ENCODE assay signal across 11 cellular contexts in genomic region chr17:51257150-51258081, GRCh38. TPM values are rescaled to one million over a fixed set of nuclear protein-coding genes. Genes with fewer than 3 reads are reported as not detected.
DNase-seq lines count a peak whose midpoint lies in the region; ATAC-seq, FAIRE-seq and TF ChIP-seq lines count a peak whose summit lies in the region.
"Had no signal": no experiment of that assay in that cellular context is flagged by ENCODE, and none has a peak within 500 bp of the region (broad histone marks: within the 10 kb centered on the region; RNA-seq: fewer than 3 reads in every experiment).

No MANE protein-coding gene starts in this region.

- peaks cover 57% of the 10 kb centered on the region for H3K4me1 Mint-ChIP-seq in activated CD4-positive, alpha-beta T cell treated with anti-CD3 and anti-CD28 coated beads, Interleukin-2, amount 10 ng/mL, durations not matched to agents 7 days and 5 days
- H3K4me1 Mint-ChIP-seq in activated CD8-positive, alpha-beta T cell treated with anti-CD3 and anti-CD28 coated beads, Interleukin-2, amount 10 ng/mL, durations not matched to agents 7 days and 5 days (ENCODE audit: low read depth) = peaks cover 52% of the 10 kb centered on the region

- POLR2A ChIA-PET in activated CD4-positive, alpha-beta T cell treated with anti-CD3 and anti-CD28 coated beads, Interleukin-2, amount 10 ng/mL, durations not matched to agents 7 days and 5 days (lab: Charles Lee) = no interaction called here
- POLR2A ChIA-PET in activated CD8-positive, alpha-beta T cell treated with anti-CD3 and anti-CD28 coated beads, Interleukin-2, amount 10 ng/mL, durations not matched to agents 7 days and 5 days (lab: Charles Lee) = interaction anchor here (1.6 kb wide), 1 partner anchor 35 kb away, joined by 3 read pairs; no protein-coding TSS in a partner anchor

- no peaks in the 10 kb centered on the region for H3K9me3 ChIP-seq in NT2/D1 (ENCODE audit: insufficient read depth, low read length)
- H3K9me3 ChIP-seq in psoas muscle = no peaks in the 10 kb centered on the region
- H3K9me3 ChIP-seq in pancreas = no peaks in the 10 kb centered on the region
- H3K9me3 ChIP-seq: heart right ventricle had no signal

- H3K4me3 ChIP-seq in NT2/D1 (ENCODE audit: insufficient read length, low read depth) (peak overlapping the region; percentile 96), psoas muscle (peak overlapping the region; percentile 99), pancreas (no peak overlapping the region)

- H3K27me3 ChIP-seq in NT2/D1 (ENCODE audit: insufficient read depth, insufficient read length) = no peaks in the 10 kb centered on the region
- H3K27me3 ChIP-seq in psoas muscle (ENCODE audit: insufficient read depth in 3 of 3, low read length in 2 of 3) = no peaks in the 10 kb centered on the region
- H3K27me3 ChIP-seq in pancreas = no peaks in the 10 kb centered on the region
- H3K27me3 ChIP-seq: heart right ventricle had no signal

- H3K36me3 ChIP-seq in NT2/D1 (ENCODE audit: insufficient read depth, insufficient read length, low read length) (peaks cover 66% of the 10 kb centered on the region), psoas muscle (ENCODE audit: insufficient read depth in 1 of 2, low read depth in 1 of 2) (peaks cover 0 to 52% of the 10 kb centered on the region in 2 donors), pancreas (no peaks in the 10 kb centered on the region)

- H3K4me3 Mint-ChIP-seq in activated CD4-positive, alpha-beta T cell treated with anti-CD3 and anti-CD28 coated beads, Interleukin-2, amount 10 ng/mL, durations not matched to agents 7 days and 5 days = peak overlapping the region; percentile 84
- H3K4me3 Mint-ChIP-seq in activated CD8-positive, alpha-beta T cell treated with anti-CD3 and anti-CD28 coated beads, Interleukin-2, amount 10 ng/mL, durations not matched to agents 7 days and 5 days = no peak overlapping the region

- H3K9me3 Mint-ChIP-seq in activated CD4-positive, alpha-beta T cell treated with anti-CD3 and anti-CD28 coated beads, Interleukin-2, amount 10 ng/mL, durations not matched to agents 7 days and 5 days = no peaks in the 10 kb centered on the region
- H3K9me3 Mint-ChIP-seq in activated CD8-positive, alpha-beta T cell treated with anti-CD3 and anti-CD28 coated beads, Interleukin-2, amount 10 ng/mL, durations not matched to agents 7 days and 5 days (ENCODE audit: insufficient read depth) = no peaks in the 10 kb centered on the region

- no peak for ATAC-seq in psoas muscle
- ATAC-seq in pancreas = no peak
- ATAC-seq in activated CD8-positive, alpha-beta T cell treated with anti-CD3 and anti-CD28 coated beads, Interleukin-2, amount 10 ng/mL, durations not matched to agents 7 days and 5 days = no peak
- ATAC-seq: heart right ventricle had no signal

- H3K27ac Mint-ChIP-seq in activated CD4-positive, alpha-beta T cell treated with anti-CD3 and anti-CD28 coated beads, Interleukin-2, amount 10 ng/mL, durations not matched to agents 7 days and 5 days = no peak overlapping the region
- H3K27ac Mint-ChIP-seq in activated CD8-positive, alpha-beta T cell treated with anti-CD3 and anti-CD28 coated beads, Interleukin-2, amount 10 ng/mL, durations not matched to agents 7 days and 5 days = no peak overlapping the region

- no peak overlapping the region for H3K9ac ChIP-seq in NT2/D1 (ENCODE audit: insufficient read length, low read depth)

- 64 to 73% (median 72%) methylated on average over 3 of the region's 3 CpGs for WGBS in psoas muscle, 3 donors
- WGBS in pancreas, 2 donors = 44 to 49% methylated on average over 3 of the region's 3 CpGs

- no peak for TF ChIP-seq CTCF in psoas muscle (IDR thresholded peaks at IDR 0.05)
- no peak for TF ChIP-seq CTCF in pancreas (IDR thresholded peaks at IDR 0.05)

- FAIRE-seq in pancreas (lab: Jason Lieb, UNC) = no peak

- H3K4me1 ChIP-seq in NT2/D1 (ENCODE audit: insufficient read depth, insufficient read length) (no peaks in the 10 kb centered on the region), psoas muscle (peaks cover 36% of the 10 kb centered on the region), pancreas (peaks cover 16 to 45% (median 40%) of the 10 kb centered on the region in 3 donors)

- no peak for DNase-seq in activated CD4-positive, alpha-beta T cell treated with anti-CD3 and anti-CD28 coated beads, Interleukin-2, amount 10 ng/mL, durations not matched to agents 7 days and 5 days
- no peak for DNase-seq in activated CD4-positive, alpha-beta T cell treated with anti-CD3 and anti-CD28 coated beads for 48 hours
- DNase-seq in NT2/D1 (ENCODE audit: low read depth, low spot score) = no peak
- no peak for DNase-seq in epithelial cell of prostate (ENCODE audit: low read depth, low spot score)
- no peak for DNase-seq in psoas muscle
- DNase-seq in pancreas = no peak
- no peak for DNase-seq in activated CD8-positive, alpha-beta T cell treated with anti-CD3 and anti-CD28 coated beads, Interleukin-2, amount 10 ng/mL, durations not matched to agents 7 days and 5 days
- no peak for DNase-seq in kidney glomerular epithelial cell (lab: John Stamatoyannopoulos, UW)
- DNase-seq: activated CD4-positive, alpha-beta T cell treated with anti-CD3 and anti-CD28 coated beads, Interleukin-2, amount 50 U/mL, for 1 hour; heart right ventricle; NCI-H1436 had no signal

- H3K27me3 Mint-ChIP-seq in activated CD4-positive, alpha-beta T cell treated with anti-CD3 and anti-CD28 coated beads, Interleukin-2, amount 10 ng/mL, durations not matched to agents 7 days and 5 days = no peaks in the 10 kb centered on the region
- no peaks in the 10 kb centered on the region for H3K27me3 Mint-ChIP-seq in activated CD8-positive, alpha-beta T cell treated with anti-CD3 and anti-CD28 coated beads, Interleukin-2, amount 10 ng/mL, durations not matched to agents 7 days and 5 days (ENCODE audit: low read depth)

- H3K27ac ChIP-seq in epithelial cell of prostate = peak overlapping the region; percentile 14
- H3K27ac ChIP-seq in psoas muscle = no peak overlapping the region
- no peak overlapping the region for H3K27ac ChIP-seq in pancreas

- CTCF ChIA-PET in activated CD4-positive, alpha-beta T cell treated with anti-CD3 and anti-CD28 coated beads, Interleukin-2, amount 10 ng/mL, durations not matched to agents 7 days and 5 days (lab: Charles Lee) = interaction anchor here (0.6 to 1.3 kb wide), 2 partner anchors 8 to 690 kb away, joined by 3 read pairs; no protein-coding TSS in a partner anchor
- CTCF ChIA-PET in activated CD8-positive, alpha-beta T cell treated with anti-CD3 and anti-CD28 coated beads, Interleukin-2, amount 10 ng/mL, durations not matched to agents 7 days and 5 days (lab: Charles Lee) = interaction anchor here (0.7 to 1.4 kb wide), 3 partner anchors 16 to 104 kb away, joined by 3 to 4 read pairs (median 3); partner anchors contain the start of gene NME1

- H3K36me3 Mint-ChIP-seq in activated CD4-positive, alpha-beta T cell treated with anti-CD3 and anti-CD28 coated beads, Interleukin-2, amount 10 ng/mL, durations not matched to agents 7 days and 5 days (ENCODE audit: low read depth) = peaks cover 32% of the 10 kb centered on the region
- H3K36me3 Mint-ChIP-seq in activated CD8-positive, alpha-beta T cell treated with anti-CD3 and anti-CD28 coated beads, Interleukin-2, amount 10 ng/mL, durations not matched to agents 7 days and 5 days (ENCODE audit: low read depth) = peaks cover 42% of the 10 kb centered on the region

- intact Hi-C loops in psoas muscle (cut with DNase I) (no loop called here), pancreas (cut with DNase I) (no loop called here)

RNA-seq across cellular contexts. Expression of gene MBTD1, which starts 2.4 kb away (rescaled TPM):
- total RNA-seq in activated CD4-positive, alpha-beta T cell treated with anti-CD3 and anti-CD28 coated beads, Interleukin-2, amount 10 ng/mL, durations not matched to agents 7 days and 5 days = 10 to 100 TPM; 13.8 to 14.5 TPM
- total RNA-seq in psoas muscle = 1 to 10 TPM; 5.1 to 6.6 (median 5.7) TPM
- polyA plus RNA-seq in psoas muscle = 1 to 10 TPM; 2.7 to 7.2 (median 3.0) TPM
- 10 to 100 TPM in 1 of 6 donors, 1 to 10 TPM in 5; 5.7 to 12.6 (median 8.1) TPM for total RNA-seq in pancreas
- polyA plus RNA-seq in pancreas = 1 to 10 TPM; 5.6 to 7.7 TPM
- 10 to 100 TPM; 10.4 to 11.4 TPM for total RNA-seq in activated CD8-positive, alpha-beta T cell treated with anti-CD3 and anti-CD28 coated beads, Interleukin-2, amount 10 ng/mL, durations not matched to agents 7 days and 5 days

RNA-seq across cellular contexts. Expression of gene UTP18, which starts 2.9 kb away (rescaled TPM):
- total RNA-seq in activated CD4-positive, alpha-beta T cell treated with anti-CD3 and anti-CD28 coated beads, Interleukin-2, amount 10 ng/mL, durations not matched to agents 7 days and 5 days = 10 to 100 TPM; 42.9 to 45.5 TPM
- 10 to 100 TPM; 13.1 to 24.6 (median 20.2) TPM for total RNA-seq in psoas muscle
- 10 to 100 TPM; 22.3 to 32.5 (median 27.1) TPM for polyA plus RNA-seq in psoas muscle
- 10 to 100 TPM in 5 of 6 donors, 1 to 10 TPM in 1; 9.9 to 18.3 (median 13.9) TPM for total RNA-seq in pancreas
- 10 to 100 TPM in 1 of 2 donors, 1 to 10 TPM in 1; 8.8 to 20.8 TPM for polyA plus RNA-seq in pancreas
- total RNA-seq in activated CD8-positive, alpha-beta T cell treated with anti-CD3 and anti-CD28 coated beads, Interleukin-2, amount 10 ng/mL, durations not matched to agents 7 days and 5 days = 10 to 100 TPM; 47.4 to 52.1 TPM

Comparison
In these comparisons a context has a peak if more than half of its experiments do, and no peak if none do; other contexts are left out.
1. H3K4me3 ChIP-seq: peak in NT2/D1 (single experiment) and psoas muscle (single experiment); none in pancreas (0 of 4).